Comparison of ENCODE assay signal across 8 cellular contexts in the genomic region with DNA sequence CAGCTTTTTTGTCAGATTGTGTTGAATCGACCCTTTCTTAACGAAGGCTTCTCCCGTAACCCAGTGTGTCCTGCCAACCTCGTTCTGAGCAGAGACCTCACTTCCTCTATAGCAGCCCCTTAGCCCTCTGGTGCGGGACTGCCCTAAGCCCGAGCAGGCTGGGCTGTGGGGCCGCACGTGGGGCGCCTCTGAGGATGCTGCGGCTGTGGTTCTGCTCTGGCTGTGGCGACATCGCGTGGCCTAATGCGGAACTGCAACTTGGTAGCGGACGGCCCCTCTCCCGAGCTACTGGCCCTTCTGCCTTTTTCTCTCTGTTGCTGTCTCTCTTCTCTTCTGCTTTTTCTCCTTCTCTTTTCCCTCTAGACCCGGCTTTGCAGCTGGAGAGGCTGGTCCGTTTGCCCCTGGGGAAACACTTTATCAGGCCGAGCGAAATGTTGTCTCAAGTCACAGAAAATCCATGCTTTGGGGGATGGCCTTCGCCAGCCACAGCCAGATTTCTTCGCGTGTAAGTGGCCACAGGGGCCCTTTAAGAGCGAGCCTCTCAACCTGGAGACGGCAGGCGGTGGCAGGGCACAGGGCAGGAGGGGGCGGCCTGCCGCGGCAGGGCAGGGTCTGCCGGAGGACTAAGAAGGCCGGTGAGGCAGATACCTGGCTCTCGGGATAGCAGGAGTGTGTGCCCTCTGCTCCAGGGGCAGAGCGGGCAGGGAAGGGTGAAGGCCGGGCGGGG. TPM values are rescaled to one million over a fixed set of nuclear protein-coding genes. Genes with fewer than 3 reads are reported as not detected.
DNase-seq lines count a peak whose midpoint lies in the region; ATAC-seq and TF ChIP-seq lines count a peak whose summit lies in the region.

No MANE protein-coding gene starts in this region.

- no peak overlapping the region for H3K4me3 ChIP-seq in endodermal cell (ENCODE audit: low read length)

- no peaks in the 10 kb centered on the region for H3K4me1 ChIP-seq in endodermal cell (ENCODE audit: control insufficient read depth, insufficient read depth, low read length)

- H3K27ac Mint-ChIP-seq in HFFc6 (peak overlapping the region; percentile 86), endodermal cell (no peak overlapping the region), mesothelial cell of epicardium (peak overlapping the region; percentile 15)

- peak; percentile 75 for DNase-seq in DMS53 (lab: John Stamatoyannopoulos, UW)
- peak; percentile 50 for DNase-seq in HFFc6
- peak; percentile 77 for DNase-seq in NOMO-1 treated with DMSO at 0.1 percent for 48 hours (lab: John Stamatoyannopoulos, UW; ENCODE audit: unreplicated experiment)
- DNase-seq in activated CD8-positive, alpha-beta memory T cell treated with anti-CD3 and anti-CD28 coated beads for 4 hours (ENCODE audit: low read depth in 2 of 2) = peak; percentile 62 to 68
- peak; percentile 97 for DNase-seq in endodermal cell
- peak; percentile 79 to 96 for DNase-seq in mesothelial cell of epicardium (ENCODE audit: low spot score in 2 of 2, unreplicated experiment in 2 of 2)
- DNase-seq in stimulated activated CD8-positive, alpha-beta memory T cell treated with anti-CD3 and anti-CD28 coated beads, Interleukin-15, amount 100 ng/mL, for 48 hours (ENCODE audit: low read depth in 2 of 2) = peak; percentile 68 to 69

- WGBS in endodermal cell (ENCODE audit: insufficient coverage in 1 of 2, insufficient read length in 1 of 2), 2 experiments = 36 to 39% methylated on average over 16 to 36 of the region's 36 CpGs

- no peaks in the 10 kb centered on the region for H3K9me3 Mint-ChIP-seq in HFFc6
- H3K9me3 Mint-ChIP-seq in endodermal cell = no peaks in the 10 kb centered on the region
- H3K9me3 Mint-ChIP-seq in mesothelial cell of epicardium = no peaks in the 10 kb centered on the region

- H3K9me3 ChIP-seq in endodermal cell (ENCODE audit: control insufficient read depth, low read length) = no peaks in the 10 kb centered on the region

- H3K4me3 Mint-ChIP-seq in HFFc6 (peak overlapping the region; percentile 60), endodermal cell (no peak overlapping the region), mesothelial cell of epicardium (no peak overlapping the region)

- H3K9ac ChIP-seq in endodermal cell (ENCODE audit: extremely low read depth, low read length, poor library complexity, severe bottlenecking) = no peak overlapping the region

- peaks cover 34% of the 10 kb centered on the region for H3K36me3 ChIP-seq in endodermal cell (ENCODE audit: control insufficient read depth, insufficient read depth, low read length)

- no peak for ATAC-seq in HG03108 (IDR thresholded peaks at IDR 0.05; ENCODE audit: unreplicated experiment)

- H3K27me3 ChIP-seq in endodermal cell (ENCODE audit: control insufficient read depth, insufficient read depth, low read length, poor library complexity, severe bottlenecking) = no peaks in the 10 kb centered on the region

- no peaks in the 10 kb centered on the region for H3K36me3 Mint-ChIP-seq in HFFc6 (ENCODE audit: low read depth)
- peaks cover 21% of the 10 kb centered on the region for H3K36me3 Mint-ChIP-seq in endodermal cell (ENCODE audit: low read depth)
- H3K36me3 Mint-ChIP-seq in mesothelial cell of epicardium = no peaks in the 10 kb centered on the region

- TF ChIP-seq CTCF in HFFc6 (IDR thresholded peaks at IDR 0.05) (peak; percentile 99), endodermal cell (conservative IDR thresholded peaks at IDR 0.05) (peak; percentile 96), mesothelial cell of epicardium (IDR thresholded peaks at IDR 0.05; ENCODE audit: unreplicated experiment) (peak; percentile 97)

- H3K4me1 Mint-ChIP-seq in HFFc6 (ENCODE audit: low read depth) = peaks cover 68% of the 10 kb centered on the region
- H3K4me1 Mint-ChIP-seq in endodermal cell = peaks cover 7% of the 10 kb centered on the region
- peaks cover 36% of the 10 kb centered on the region for H3K4me1 Mint-ChIP-seq in mesothelial cell of epicardium

- H3K27ac ChIP-seq in endodermal cell (ENCODE audit: low read depth, low read length) = no peak overlapping the region

- no peaks in the 10 kb centered on the region; the same call in 1 of the 2 replicates for H3K27me3 Mint-ChIP-seq in HFFc6 (ENCODE audit: insufficient read depth)
- H3K27me3 Mint-ChIP-seq in endodermal cell (ENCODE audit: insufficient read depth) = no peaks in the 10 kb centered on the region
- no peaks in the 10 kb centered on the region for H3K27me3 Mint-ChIP-seq in mesothelial cell of epicardium (ENCODE audit: low read depth)

RNA-seq across cellular contexts. Expression of a gene that starts 19.4 kb away (rescaled TPM):
- total RNA-seq in HFFc6 (2021; fragmentation: NEBNext Ultra II Directional; extraction: Animal tissue kit (Norgen Biotek cat#: 25700)) = 10 to 100 TPM; 37.0 to 74.7 (median 64.6) TPM
- total RNA-seq in endodermal cell (10 to 100 TPM; 53.4 to 82.6 TPM), mesothelial cell of epicardium (37.8 to 43.5 TPM (median 38.7 TPM) in 3 replicates)
- 58.7 TPM for polyA plus RNA-seq in endodermal cell (2013, experiment 1 of 2)
- 62.1 TPM for polyA plus RNA-seq in endodermal cell (2013, experiment 2 of 2)

RNA-seq across cellular contexts. Expression of a gene that starts 57.9 kb away (rescaled TPM):
- total RNA-seq in HFFc6 (2021; fragmentation: NEBNext Ultra II Directional; extraction: Animal tissue kit (Norgen Biotek cat#: 25700)) = 1,000 to 10,000 TPM; 1,302 to 1,622 (median 1,423) TPM
- total RNA-seq in endodermal cell = 1,000 to 10,000 TPM; 1,560 to 1,563 TPM
- 2,242 TPM for polyA plus RNA-seq in endodermal cell (2013, experiment 1 of 2)
- 2,014 TPM for polyA plus RNA-seq in endodermal cell (2013, experiment 2 of 2)
- 1,296 to 1,333 TPM (median 1,329 TPM) in 3 replicates for total RNA-seq in mesothelial cell of epicardium
